2 cellular contexts compared by ENCODE assay signal in the genomic region with DNA sequence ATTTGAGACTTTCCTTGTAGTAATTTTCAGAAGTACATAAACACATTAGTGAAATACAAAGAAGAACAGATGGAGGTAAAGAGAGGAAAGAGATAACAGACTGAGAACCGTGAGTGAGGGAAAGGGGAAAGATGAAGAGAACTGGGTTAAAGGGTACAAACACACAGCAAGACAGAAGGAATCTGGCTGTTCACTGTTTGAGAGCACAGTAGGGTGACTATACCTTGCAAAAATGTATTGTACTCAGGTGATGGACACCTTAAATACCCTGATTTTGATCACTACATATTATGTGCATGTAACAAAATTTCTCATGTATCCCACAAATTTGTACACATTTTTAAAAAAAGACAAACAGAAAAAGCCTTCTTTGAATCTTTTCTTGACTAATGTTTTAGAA.
TF ChIP-seq lines count a peak whose summit lies in the region.

No MANE protein-coding gene starts in this region.

TF ChIP-seq in SK-N-SH, 30 proteins besides CTCF, POLR2A, EP300 and RAD21 (continued from another document):
- no peak for TF ChIP-seq FOSL2 (IDR thresholded peaks at IDR 0.05; ENCODE audit: borderline replicate concordance, low read depth)
- TF ChIP-seq IRF3 (IDR thresholded peaks at IDR 0.05; ENCODE audit: low read depth, low read length), result no peak
- no peak for TF ChIP-seq ZBTB33 (IDR thresholded peaks at IDR 0.05; ENCODE audit: borderline replicate concordance, low read depth)
- TF ChIP-seq NFIC (IDR thresholded peaks at IDR 0.05; ENCODE audit: borderline replicate concordance), result no peak
- TF ChIP-seq, protein P1, sequence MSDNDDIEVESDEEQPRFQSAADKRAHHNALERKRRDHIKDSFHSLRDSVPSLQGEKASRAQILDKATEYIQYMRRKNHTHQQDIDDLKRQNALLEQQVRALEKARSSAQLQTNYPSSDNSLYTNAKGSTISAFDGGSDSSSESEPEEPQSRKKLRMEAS (IDR thresholded peaks at IDR 0.05; ENCODE audit: low read depth), result no peak
- TF ChIP-seq YY1 (IDR thresholded peaks at IDR 0.05; ENCODE audit: low read depth), result no peak
- no peak for TF ChIP-seq MXI1 (IDR thresholded peaks at IDR 0.05; ENCODE audit: low read depth, low read length)
- TF ChIP-seq CHD2 (IDR thresholded peaks at IDR 0.05; ENCODE audit: low read length, partially characterized antibody), result no peak
- no peak for TF ChIP-seq TCF12 (IDR thresholded peaks at IDR 0.05)
TF ChIP-seq in SK-N-SH: peak in this region for 0.

TF ChIP-seq in SK-N-SH treated with all-trans-retinoic acid at 6 μM for 48 hours, 23 proteins besides CTCF, POLR2A, EP300 and RAD21:
- TF ChIP-seq, protein P2, sequence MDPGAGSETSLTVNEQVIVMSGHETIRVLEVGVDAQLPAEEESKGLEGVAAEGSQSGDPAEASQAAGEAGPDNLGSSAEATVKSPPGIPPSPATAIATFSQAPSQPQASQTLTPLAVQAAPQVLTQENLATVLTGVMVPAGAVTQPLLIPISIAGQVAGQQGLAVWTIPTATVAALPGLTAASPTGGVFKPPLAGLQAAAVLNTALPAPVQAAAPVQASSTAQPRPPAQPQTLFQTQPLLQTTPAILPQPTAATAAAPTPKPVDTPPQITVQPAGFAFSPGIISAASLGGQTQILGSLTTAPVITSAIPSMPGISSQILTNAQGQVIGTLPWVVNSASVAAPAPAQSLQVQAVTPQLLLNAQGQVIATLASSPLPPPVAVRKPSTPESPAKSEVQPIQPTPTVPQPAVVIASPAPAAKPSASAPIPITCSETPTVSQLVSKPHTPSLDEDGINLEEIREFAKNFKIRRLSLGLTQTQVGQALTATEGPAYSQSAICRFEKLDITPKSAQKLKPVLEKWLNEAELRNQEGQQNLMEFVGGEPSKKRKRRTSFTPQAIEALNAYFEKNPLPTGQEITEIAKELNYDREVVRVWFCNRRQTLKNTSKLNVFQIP (CRISPR knock-in tag; IDR thresholded peaks at IDR 0.05; ENCODE audit: borderline replicate concordance, low read depth), result no peak
- TF ChIP-seq ZFP3 (CRISPR knock-in tag; IDR thresholded peaks at IDR 0.05) (no peak), ZFP30 (CRISPR knock-in tag; IDR thresholded peaks at IDR 0.05) (no peak), RARB (CRISPR knock-in tag; IDR thresholded peaks at IDR 0.05) (no peak), ZNF8 (CRISPR knock-in tag; IDR thresholded peaks at IDR 0.05) (no peak), OSR1 (CRISPR knock-in tag; IDR thresholded peaks at IDR 0.05) (no peak), ARNTL (CRISPR knock-in tag; IDR thresholded peaks at IDR 0.05; ENCODE audit: borderline replicate concordance, low read depth) (no peak), ISL1 (CRISPR knock-in tag; IDR thresholded peaks at IDR 0.05) (no peak)
- TF ChIP-seq, protein P3, sequence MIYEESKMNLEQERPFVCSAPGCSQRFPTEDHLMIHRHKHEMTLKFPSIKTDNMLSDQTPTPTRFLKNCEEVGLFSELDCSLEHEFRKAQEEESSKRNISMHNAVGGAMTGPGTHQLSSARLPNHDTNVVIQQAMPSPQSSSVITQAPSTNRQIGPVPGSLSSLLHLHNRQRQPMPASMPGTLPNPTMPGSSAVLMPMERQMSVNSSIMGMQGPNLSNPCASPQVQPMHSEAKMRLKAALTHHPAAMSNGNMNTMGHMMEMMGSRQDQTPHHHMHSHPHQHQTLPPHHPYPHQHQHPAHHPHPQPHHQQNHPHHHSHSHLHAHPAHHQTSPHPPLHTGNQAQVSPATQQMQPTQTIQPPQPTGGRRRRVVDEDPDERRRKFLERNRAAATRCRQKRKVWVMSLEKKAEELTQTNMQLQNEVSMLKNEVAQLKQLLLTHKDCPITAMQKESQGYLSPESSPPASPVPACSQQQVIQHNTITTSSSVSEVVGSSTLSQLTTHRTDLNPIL (CRISPR knock-in tag; IDR thresholded peaks at IDR 0.05; ENCODE audit: low read depth), result no peak
- TF ChIP-seq, protein P4, sequence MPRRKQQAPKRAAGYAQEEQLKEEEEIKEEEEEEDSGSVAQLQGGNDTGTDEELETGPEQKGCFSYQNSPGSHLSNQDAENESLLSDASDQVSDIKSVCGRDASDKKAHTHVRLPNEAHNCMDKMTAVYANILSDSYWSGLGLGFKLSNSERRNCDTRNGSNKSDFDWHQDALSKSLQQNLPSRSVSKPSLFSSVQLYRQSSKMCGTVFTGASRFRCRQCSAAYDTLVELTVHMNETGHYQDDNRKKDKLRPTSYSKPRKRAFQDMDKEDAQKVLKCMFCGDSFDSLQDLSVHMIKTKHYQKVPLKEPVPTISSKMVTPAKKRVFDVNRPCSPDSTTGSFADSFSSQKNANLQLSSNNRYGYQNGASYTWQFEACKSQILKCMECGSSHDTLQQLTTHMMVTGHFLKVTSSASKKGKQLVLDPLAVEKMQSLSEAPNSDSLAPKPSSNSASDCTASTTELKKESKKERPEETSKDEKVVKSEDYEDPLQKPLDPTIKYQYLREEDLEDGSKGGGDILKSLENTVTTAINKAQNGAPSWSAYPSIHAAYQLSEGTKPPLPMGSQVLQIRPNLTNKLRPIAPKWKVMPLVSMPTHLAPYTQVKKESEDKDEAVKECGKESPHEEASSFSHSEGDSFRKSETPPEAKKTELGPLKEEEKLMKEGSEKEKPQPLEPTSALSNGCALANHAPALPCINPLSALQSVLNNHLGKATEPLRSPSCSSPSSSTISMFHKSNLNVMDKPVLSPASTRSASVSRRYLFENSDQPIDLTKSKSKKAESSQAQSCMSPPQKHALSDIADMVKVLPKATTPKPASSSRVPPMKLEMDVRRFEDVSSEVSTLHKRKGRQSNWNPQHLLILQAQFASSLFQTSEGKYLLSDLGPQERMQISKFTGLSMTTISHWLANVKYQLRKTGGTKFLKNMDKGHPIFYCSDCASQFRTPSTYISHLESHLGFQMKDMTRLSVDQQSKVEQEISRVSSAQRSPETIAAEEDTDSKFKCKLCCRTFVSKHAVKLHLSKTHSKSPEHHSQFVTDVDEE (CRISPR knock-in tag; IDR thresholded peaks at IDR 0.05), result no peak
